ENCODE assay signal across 9 cellular contexts in genomic region chr20:49344975-49345374, GRCh38.
DNase-seq lines count a peak whose midpoint lies in the region; ATAC-seq, FAIRE-seq and TF ChIP-seq lines count a peak whose summit lies in the region.
"Had no signal": no experiment of that assay in that cellular context is flagged by ENCODE, and none has a peak within 500 bp of the region (broad histone marks: within the 10 kb centered on the region; RNA-seq: fewer than 3 reads in every experiment).

No MANE protein-coding gene starts in this region.

- H3K9ac ChIP-seq in fibroblast of lung (ENCODE audit: insufficient read depth, low read length) (peak overlapping the region; percentile 45), smooth muscle cell (ENCODE audit: low read depth) (no peak overlapping the region)

- peak overlapping the region; percentile 38 for H3K4me3 Mint-ChIP-seq in Calu3 (ENCODE audit: low read depth, unreplicated experiment)
- H3K4me3 Mint-ChIP-seq in CD4-positive, alpha-beta T cell = no peak overlapping the region

- TF ChIP-seq CTCF in Calu3 (IDR thresholded peaks at IDR 0.05; ENCODE audit: unreplicated experiment) (no peak), RWPE2 (IDR thresholded peaks at IDR 0.05; ENCODE audit: poor library complexity, severe bottlenecking) (no peak), fibroblast of lung (conservative IDR thresholded peaks at IDR 0.05 in 1 of 2, IDR thresholded peaks at IDR 0.05 in 1 of 2; ENCODE audit: low read depth in 1 of 2, low read length in 2 of 2) (no peak), pancreas (IDR thresholded peaks at IDR 0.05) (no peak), smooth muscle cell (IDR thresholded peaks at IDR 0.05; ENCODE audit: borderline replicate concordance, insufficient read depth, poor library complexity, severe bottlenecking) (no peak)
- no peak for TF ChIP-seq CTCF in CD4-positive, alpha-beta T cell (IDR thresholded peaks at IDR 0.05)

- CTCF ChIA-PET in Calu3 (lab: Charles Lee) = interaction anchor here (0.5 to 2.6 kb wide), 10 partner anchors 9 to 369 kb away, joined by 3 to 11 read pairs (median 4); no protein-coding TSS in a partner anchor
- CTCF ChIA-PET in CD4-positive, alpha-beta T cell (lab: Charles Lee) = no interaction called here

- H3K27me3 Mint-ChIP-seq in Calu3 (ENCODE audit: unreplicated experiment) = peaks cover 84% of the 10 kb centered on the region
- peaks cover 17% of the 10 kb centered on the region for H3K27me3 Mint-ChIP-seq in CD4-positive, alpha-beta T cell

- H3K9me3 Mint-ChIP-seq in Calu3 (ENCODE audit: low read depth, unreplicated experiment) = no peaks in the 10 kb centered on the region
- H3K9me3 Mint-ChIP-seq in CD4-positive, alpha-beta T cell = no peaks in the 10 kb centered on the region

- H4K20me1 ChIP-seq in fibroblast of lung (ENCODE audit: control insufficient read depth, extremely low read depth, insufficient read depth, low read length) = no peaks in the 10 kb centered on the region
- H4K20me1 ChIP-seq in smooth muscle cell (ENCODE audit: low read depth) = no peaks in the 10 kb centered on the region

- peaks cover 27% of the 10 kb centered on the region for H3K4me1 ChIP-seq in RWPE2 (ENCODE audit: insufficient read depth, poor library complexity, severe bottlenecking)
- peaks cover 5% of the 10 kb centered on the region for H3K4me1 ChIP-seq in fibroblast of lung (ENCODE audit: control insufficient read depth, extremely low read depth, insufficient read depth, low read length)
- H3K4me1 ChIP-seq in pancreas = no peaks in the 10 kb centered on the region
- no peaks in the 10 kb centered on the region for H3K4me1 ChIP-seq in smooth muscle cell (ENCODE audit: low read depth)

- intact Hi-C loops in Calu3 (cut with micrococcal nuclease; ENCODE audit: unreplicated experiment) (no loop called here), pancreas (cut with DNase I) (loop anchor here in 1 of 3 donors (5.0 kb wide), 1 partner anchor 137 kb away; the partner anchor contains the start of gene KCNB1)
- intact Hi-C loops in CD4-positive, alpha-beta T cell (cut with DNase I, micrococcal nuclease) = no loop called here

- H3K36me3 ChIP-seq in RWPE2 (ENCODE audit: low read depth) = no peaks in the 10 kb centered on the region
- H3K36me3 ChIP-seq in fibroblast of lung (ENCODE audit: control insufficient read depth, insufficient read depth, low read length) = no peaks in the 10 kb centered on the region
- H3K36me3 ChIP-seq in pancreas = no peaks in the 10 kb centered on the region
- H3K36me3 ChIP-seq in smooth muscle cell (ENCODE audit: low read depth) = no peaks in the 10 kb centered on the region
- H3K36me3 ChIP-seq in H7 (replicated peaks; ENCODE audit: control insufficient read depth, insufficient read depth, low read length) = no peaks in the 10 kb centered on the region

- H3K36me3 Mint-ChIP-seq in Calu3 (ENCODE audit: insufficient read depth, unreplicated experiment) = peaks cover 5% of the 10 kb centered on the region
- H3K36me3 Mint-ChIP-seq in CD4-positive, alpha-beta T cell (ENCODE audit: low read depth) = no peaks in the 10 kb centered on the region

- peak; percentile 47 for FAIRE-seq in pancreas (lab: Jason Lieb, UNC)
- FAIRE-seq: islet of Langerhans had no signal

- H3K4me3 ChIP-seq in RWPE2 (ENCODE audit: severe bottlenecking) (no peak overlapping the region), fibroblast of lung (replicated peaks in 1 of 4; ENCODE audit: control extremely low read depth in 1 of 4, insufficient read depth in 1 of 4, low read depth in 3 of 4, low read length in 4 of 4) (peak overlapping the region in 1 of 4 experiments; percentile 11), pancreas (no peak overlapping the region), smooth muscle cell (no peak overlapping the region), H7 (ENCODE audit: insufficient read depth, low read depth, low read length) (no peak overlapping the region)

- H3K27ac Mint-ChIP-seq in Calu3 (ENCODE audit: unreplicated experiment) = no peak overlapping the region
- H3K27ac Mint-ChIP-seq in CD4-positive, alpha-beta T cell = no peak overlapping the region

- ATAC-seq in RWPE2 (ENCODE audit: low read depth) (peak; percentile 95), pancreas (peak; percentile 77 to 84 (median 80)), GM21529 (IDR thresholded peaks at IDR 0.05; ENCODE audit: unreplicated experiment) (no peak)
- ATAC-seq in CD4-positive, alpha-beta T cell (ENCODE audit: poor library complexity) = no peak

- peaks cover 16% of the 10 kb centered on the region for H3K4me1 Mint-ChIP-seq in Calu3 (ENCODE audit: low read depth, unreplicated experiment)
- H3K4me1 Mint-ChIP-seq in CD4-positive, alpha-beta T cell (ENCODE audit: low read depth) = no peaks in the 10 kb centered on the region

- H3K9me3 ChIP-seq in RWPE2 (ENCODE audit: severe bottlenecking) (no peaks in the 10 kb centered on the region), fibroblast of lung (ENCODE audit: control insufficient read depth, insufficient read depth, low read depth, low read length) (no peaks in the 10 kb centered on the region), pancreas (no peaks in the 10 kb centered on the region), smooth muscle cell (replicated peaks; ENCODE audit: low read depth) (no peaks in the 10 kb centered on the region)
- H3K9me3 ChIP-seq in CD4-positive, alpha-beta T cell (ENCODE audit: control insufficient read depth, low read length) = no peaks in the 10 kb centered on the region

- peak overlapping the region; percentile 96 for H3K27ac ChIP-seq in RWPE2 (ENCODE audit: poor library complexity, severe bottlenecking)
- H3K27ac ChIP-seq in fibroblast of lung (ENCODE audit: insufficient read depth, low read length) = peak overlapping the region; percentile 80
- peak overlapping the region in 1 of 4 donors; percentile 44 for H3K27ac ChIP-seq in pancreas
- H3K27ac ChIP-seq in smooth muscle cell (ENCODE audit: low read depth) = no peak overlapping the region
- no peak overlapping the region for H3K27ac ChIP-seq in CD4-positive, alpha-beta T cell (ENCODE audit: low read depth, low read length)

- H3F3A ChIP-seq in smooth muscle cell (ENCODE audit: low read depth) = no peaks in the 10 kb centered on the region

- H3K79me2 ChIP-seq in fibroblast of lung (ENCODE audit: control insufficient read depth, insufficient read depth, low read length) (no peaks in the 10 kb centered on the region), smooth muscle cell (ENCODE audit: low read depth) (no peaks in the 10 kb centered on the region)

- POLR2A ChIA-PET in CD4-positive, alpha-beta T cell (lab: Charles Lee) = no interaction called here

- WGBS in pancreas, 2 donors = 25 to 30% methylated on average over 9 of the region's 9 CpGs
- WGBS in smooth muscle cell (ENCODE audit: low lambda C conversion rate) = 45% methylated on average over 9 of the region's 9 CpGs

- BruUV-seq in Calu3 (replicated peaks; lab: Mats Ljungman, UMichigan) = no TSS peak

- H3K4me2 ChIP-seq in fibroblast of lung (ENCODE audit: extremely low read depth, insufficient read depth, low read length) (peak overlapping the region; percentile 65), smooth muscle cell (no peak overlapping the region)

- H3K27me3 ChIP-seq in RWPE2 (ENCODE audit: insufficient read depth, poor library complexity, severe bottlenecking) (no peaks in the 10 kb centered on the region), fibroblast of lung (ENCODE audit: control insufficient read depth, insufficient read depth, low read length) (no peaks in the 10 kb centered on the region), pancreas (no peaks in the 10 kb centered on the region), smooth muscle cell (ENCODE audit: low read depth) (peaks cover 8% of the 10 kb centered on the region), H7 (ENCODE audit: control insufficient read depth, insufficient read depth, low read length) (no peaks in the 10 kb centered on the region)
- H3K27me3 ChIP-seq in CD4-positive, alpha-beta T cell (ENCODE audit: control insufficient read depth, insufficient read depth, low read length) = peaks cover 4% of the 10 kb centered on the region

- peak; percentile 72 for DNase-seq in Calu3
- DNase-seq in RWPE2 (ENCODE audit: low spot score) = peak; percentile 98
- DNase-seq in fibroblast of lung (ENCODE audit: low read depth in 2 of 2) = peak; percentile 86 to 97
- DNase-seq in pancreas = peak in 2 of 6 donors; percentile 21 to 30
- DNase-seq in smooth muscle cell (lab: John Stamatoyannopoulos, UW; ENCODE audit: unreplicated experiment) = no peak
- DNase-seq in H7 = no peak
- no peak for DNase-seq in CD4-positive, alpha-beta T cell

- peak overlapping the region; percentile 13 for H2AFZ ChIP-seq in fibroblast of lung (ENCODE audit: low read length)
- no peak overlapping the region for H2AFZ ChIP-seq in smooth muscle cell (ENCODE audit: low read depth)

Comparison
In these comparisons a context has a peak if more than half of its experiments do, and no peak if none do; other contexts are left out.
1. DNase-seq: peak in Calu3 (single experiment), RWPE2 (single experiment) and fibroblast of lung (2 of 2); none in smooth muscle cell (single experiment), H7 (single experiment) and CD4-positive, alpha-beta T cell (0 of 10).
2. ATAC-seq: peak in RWPE2 (single experiment) and pancreas (4 of 4); none in CD4-positive, alpha-beta T cell (single experiment) and GM21529 (single experiment).
3. H3K27ac ChIP-seq: peak in RWPE2 (single experiment) and fibroblast of lung (single experiment); none in smooth muscle cell (single experiment) and CD4-positive, alpha-beta T cell (single experiment).